In genomic region chr7:890868-891267, GRCh38 we compare ENCODE assay signal across 21 cellular contexts.
"Had no signal": no experiment of that assay in that cellular context is flagged by ENCODE, and none has a peak within 500 bp of the region (broad histone marks: within the 10 kb centered on the region; RNA-seq: fewer than 3 reads in every experiment).

No MANE protein-coding gene starts in this region.

- H3K4me3 Mint-ChIP-seq: activated naive CD8-positive, alpha-beta T cell; activated T-helper 1 cell treated with anti-CD3 and anti-CD28 coated beads, Interleukin-12 subunit alpha, Interleukin-12 subunit beta, Interleukin-2, Interleukin-4 antibody, amounts not matched to agents 30 ng/mL and 10 ng/mL and 1 ng/mL, durations not matched to agents 14 hours and 24 hours and 36 hours; T-helper 1 cell treated with Interleukin-12 subunit alpha and Interleukin-12 subunit beta and Interleukin-4 antibody, amounts not matched to agents 30 μg/mL and 1 μg/mL, for 36 hours had no signal

- H3K27ac ChIP-seq: brain microvascular endothelial cell, cardiac muscle cell, KMS-11, Peyer's patch had no signal

- DNase-seq: activated CD4-positive, alpha-beta T cell treated with anti-CD3 and anti-CD28 coated beads for 48 hours; activated CD4-positive, alpha-beta T cell treated with anti-CD3 and anti-CD28 coated beads, Interleukin-2, amount 50 U/mL, for 4 hours; activated CD4-positive, CD25-positive, alpha-beta regulatory T cell treated with anti-CD3 and anti-CD28 coated beads, Interleukin-2, amount 50 U/mL, for 72 hours; activated effector memory CD4-positive, alpha-beta T cell treated with anti-CD3 and anti-CD28 coated beads, Interleukin-2, amount 50 U/mL, for 16 hours; activated naive CD4-positive, alpha-beta T cell treated with Interleukin-2 at 50 U/mL for 16 hours; amygdala; brain microvascular endothelial cell; MM.1S; NCI-H1105; NCI-H1436 treated with DMSO at 0.1 percent for 48 hours; NCI-H187; NCI-H2081 treated with DMSO at 0.1 percent for 48 hours; NCI-H446; NCI-H524; Peyer's patch; SHP77 treated with DMSO at 0.1 percent for 48 hours had no signal

- H3K27ac Mint-ChIP-seq: activated naive CD8-positive, alpha-beta T cell; activated T-helper 1 cell treated with anti-CD3 and anti-CD28 coated beads, Interleukin-12 subunit alpha, Interleukin-12 subunit beta, Interleukin-2, Interleukin-4 antibody, amounts not matched to agents 30 ng/mL and 10 ng/mL and 1 ng/mL, durations not matched to agents 14 hours and 24 hours and 36 hours; T-helper 1 cell treated with Interleukin-12 subunit alpha and Interleukin-12 subunit beta and Interleukin-4 antibody, amounts not matched to agents 30 μg/mL and 1 μg/mL, for 36 hours had no signal

- H3K4me1 ChIP-seq: Peyer's patch had no signal

- H3K4me3 ChIP-seq: cardiac muscle cell, Peyer's patch had no signal

- H3K27me3 ChIP-seq: brain microvascular endothelial cell, cardiac muscle cell, Peyer's patch had no signal

- H3K9me3 ChIP-seq: Peyer's patch had no signal

- H3K9ac ChIP-seq: KMS-11 had no signal

- H3K9me3 Mint-ChIP-seq: activated T-helper 1 cell treated with anti-CD3 and anti-CD28 coated beads, Interleukin-12 subunit alpha, Interleukin-12 subunit beta, Interleukin-2, Interleukin-4 antibody, amounts not matched to agents 30 ng/mL and 10 ng/mL and 1 ng/mL, durations not matched to agents 14 hours and 24 hours and 36 hours; T-helper 1 cell treated with Interleukin-12 subunit alpha and Interleukin-12 subunit beta and Interleukin-4 antibody, amounts not matched to agents 30 μg/mL and 1 μg/mL, for 36 hours had no signal

- H3K27me3 Mint-ChIP-seq: activated naive CD8-positive, alpha-beta T cell had no signal

- H3K4me2 ChIP-seq: KMS-11 had no signal
